In genomic region chr17:76934561-76935320, GRCh38 we compare ENCODE assay signal across 16 cellular contexts.
DNase-seq lines count a peak whose midpoint lies in the region; TF ChIP-seq lines count a peak whose summit lies in the region.
"Had no signal": no experiment of that assay in that cellular context is flagged by ENCODE, and none has a peak within 500 bp of the region (broad histone marks: within the 10 kb centered on the region; RNA-seq: fewer than 3 reads in every experiment).

No MANE protein-coding gene starts in this region.

- no peaks in the 10 kb centered on the region for H3K36me3 Mint-ChIP-seq in chondrocyte (ENCODE audit: low read depth)
- H3K36me3 Mint-ChIP-seq: CD4-positive, alpha-beta memory T cell had no signal

- no peak overlapping the region for H3K4me3 Mint-ChIP-seq in chondrocyte (ENCODE audit: unreplicated experiment)
- H3K4me3 Mint-ChIP-seq: CD4-positive, alpha-beta memory T cell had no signal

- DNase-seq in ELF-1 (ENCODE audit: low read depth, low spot score), result peak; percentile 61
- DNase-seq in RPMI7951 (ENCODE audit: low read depth), result peak; percentile 82
- DNase-seq in chondrocyte (ENCODE audit: low spot score), result no peak
- DNase-seq in activated CD8-positive, alpha-beta memory T cell treated with anti-CD3 and anti-CD28 coated beads, Interleukin-2, amount 50 U/mL, for 4 hours, result no peak
- no peak for DNase-seq in SK-N-DZ (ENCODE audit: low spot score)
- DNase-seq in NCI-H69 (lab: John Stamatoyannopoulos, UW), result no peak
- no peak for DNase-seq in C1 segment of cervical spinal cord (lab: John Stamatoyannopoulos, UW)
- DNase-seq: Calu3; CD4-positive, alpha-beta memory T cell; KG1; MM.1S; NCI-H1092 treated with DMSO at 0.1 percent for 48 hours; NCI-H2081 treated with DMSO at 0.1 percent for 48 hours; NCI-H510A treated with DMSO at 0.1 percent for 48 hours; Peyer's patch; SHP77 had no signal

- H3K9me3 Mint-ChIP-seq in chondrocyte (ENCODE audit: low read depth), result no peaks in the 10 kb centered on the region

- H3K27ac Mint-ChIP-seq in chondrocyte (ENCODE audit: unreplicated experiment), result peak overlapping the region; percentile 24

- no peak for TF ChIP-seq CTCF in chondrocyte (IDR thresholded peaks at IDR 0.05)

- H3K27me3 Mint-ChIP-seq in chondrocyte (ENCODE audit: low read depth), result peaks cover 26% of the 10 kb centered on the region

- H3K4me1 Mint-ChIP-seq in chondrocyte (ENCODE audit: low read depth), result peaks cover 13% of the 10 kb centered on the region

Comparison
In these comparisons a context has a peak if more than half of its experiments do, and no peak if none do; other contexts are left out.
1. DNase-seq: peak in ELF-1 (single experiment) and RPMI7951 (single experiment); none in chondrocyte (single experiment), activated CD8-positive, alpha-beta memory T cell treated with anti-CD3 and anti-CD28 coated beads, Interleukin-2, amount 50 U/mL, for 4 hours (single experiment), SK-N-DZ (single experiment), NCI-H69 (single experiment) and C1 segment of cervical spinal cord (0 of 14).